Comparison of ENCODE assay signal across 13 cellular contexts in genomic region chr5:10454591-10455272, GRCh38. TPM values are rescaled to one million over a fixed set of nuclear protein-coding genes. Genes with fewer than 3 reads are reported as not detected.
DNase-seq lines count a peak whose midpoint lies in the region; ATAC-seq and TF ChIP-seq lines count a peak whose summit lies in the region.
"Had no signal": no experiment of that assay in that cellular context is flagged by ENCODE, and none has a peak within 500 bp of the region (broad histone marks: within the 10 kb centered on the region; RNA-seq: fewer than 3 reads in every experiment).

No MANE protein-coding gene starts in this region.

- TF ChIP-seq CTCF in RWPE2 (IDR thresholded peaks at IDR 0.05; ENCODE audit: poor library complexity, severe bottlenecking) (no peak), fibroblast of lung (conservative IDR thresholded peaks at IDR 0.05 in 1 of 2, IDR thresholded peaks at IDR 0.05 in 1 of 2; ENCODE audit: low read depth in 1 of 2, low read length in 2 of 2) (no peak), body of pancreas (IDR thresholded peaks at IDR 0.05) (no peak), endothelial cell (IDR thresholded peaks at IDR 0.05; ENCODE audit: unreplicated experiment) (no peak)

- H3K4me1 Mint-ChIP-seq in endothelial cell (ENCODE audit: unreplicated experiment): peaks cover 37% of the 10 kb centered on the region

- H3K27ac Mint-ChIP-seq in endothelial cell (ENCODE audit: unreplicated experiment): no peak overlapping the region
- H3K27ac Mint-ChIP-seq: CD8-positive, alpha-beta memory T cell had no signal

- H3K27me3 Mint-ChIP-seq in endothelial cell (ENCODE audit: unreplicated experiment): peaks cover 14% of the 10 kb centered on the region
- H3K27me3 Mint-ChIP-seq: CD8-positive, alpha-beta memory T cell had no signal

- H3K4me2 ChIP-seq in fibroblast of lung (ENCODE audit: extremely low read depth, insufficient read depth, low read length): no peak overlapping the region

- H3K4me3 ChIP-seq in RWPE2 (ENCODE audit: severe bottlenecking) (no peak overlapping the region), fibroblast of lung (replicated peaks in 1 of 4; ENCODE audit: control extremely low read depth in 1 of 4, insufficient read depth in 1 of 4, low read depth in 3 of 4, low read length in 4 of 4) (no peak overlapping the region), body of pancreas (no peak overlapping the region)
- H3K4me3 ChIP-seq: right atrium auricular region had no signal

- ATAC-seq in RWPE2 (ENCODE audit: low read depth): peak; percentile 55
- ATAC-seq in sciatic nerve: peak; percentile 19
- no peak for ATAC-seq in body of pancreas
- ATAC-seq in GM21528 (IDR thresholded peaks at IDR 0.05; ENCODE audit: low FRiP score, unreplicated experiment): no peak
- ATAC-seq: activated CD8-positive, alpha-beta T cell treated with anti-CD3 and anti-CD28 coated beads, Interleukin-2, amount 10 ng/mL, durations not matched to agents 7 days and 5 days had no signal

- H3K4me3 Mint-ChIP-seq in endothelial cell (ENCODE audit: unreplicated experiment): no peak overlapping the region
- H3K4me3 Mint-ChIP-seq: activated CD8-positive, alpha-beta T cell treated with anti-CD3 and anti-CD28 coated beads, Interleukin-2, amount 10 ng/mL, durations not matched to agents 7 days and 5 days; CD8-positive, alpha-beta memory T cell had no signal

- peaks cover 4% of the 10 kb centered on the region for H3K36me3 Mint-ChIP-seq in endothelial cell (ENCODE audit: low read depth, unreplicated experiment)
- H3K36me3 Mint-ChIP-seq: CD8-positive, alpha-beta memory T cell had no signal

- H3K9me3 Mint-ChIP-seq in endothelial cell (ENCODE audit: unreplicated experiment): no peaks in the 10 kb centered on the region
- H3K9me3 Mint-ChIP-seq: CD8-positive, alpha-beta memory T cell had no signal

- H3K4me1 ChIP-seq in RWPE2 (ENCODE audit: insufficient read depth, poor library complexity, severe bottlenecking): peaks cover 31% of the 10 kb centered on the region
- H3K4me1 ChIP-seq in fibroblast of lung (ENCODE audit: control insufficient read depth, extremely low read depth, insufficient read depth, low read length): peaks cover 15% of the 10 kb centered on the region
- H3K4me1 ChIP-seq in body of pancreas: peaks cover 8% of the 10 kb centered on the region

- 78 to 89% methylated on average over 17 to 19 of the region's 19 CpGs for WGBS in body of pancreas, 2 donors

- no peak overlapping the region for H3K9ac ChIP-seq in fibroblast of lung (ENCODE audit: insufficient read depth, low read length)

- no peaks in the 10 kb centered on the region for H3K9me3 ChIP-seq in RWPE2 (ENCODE audit: severe bottlenecking)
- H3K9me3 ChIP-seq in fibroblast of lung (ENCODE audit: control insufficient read depth, insufficient read depth, low read depth, low read length): no peaks in the 10 kb centered on the region
- no peaks in the 10 kb centered on the region for H3K9me3 ChIP-seq in body of pancreas
- H3K9me3 ChIP-seq: right atrium auricular region had no signal

- H3K79me2 ChIP-seq in fibroblast of lung (ENCODE audit: control insufficient read depth, insufficient read depth, low read length): no peaks in the 10 kb centered on the region

- H3K36me3 ChIP-seq in RWPE2 (ENCODE audit: low read depth): no peaks in the 10 kb centered on the region
- no peaks in the 10 kb centered on the region for H3K36me3 ChIP-seq in fibroblast of lung (ENCODE audit: control insufficient read depth, insufficient read depth, low read length)
- H3K36me3 ChIP-seq in body of pancreas (replicated peaks in 1 of 2; ENCODE audit: insufficient read depth in 1 of 2, low read depth in 2 of 2): no peaks in the 10 kb centered on the region
- H3K36me3 ChIP-seq: right atrium auricular region had no signal

- H2AFZ ChIP-seq in fibroblast of lung (ENCODE audit: low read length): no peak overlapping the region

- no peaks in the 10 kb centered on the region for H3K27me3 ChIP-seq in RWPE2 (ENCODE audit: insufficient read depth, poor library complexity, severe bottlenecking)
- no peaks in the 10 kb centered on the region for H3K27me3 ChIP-seq in fibroblast of lung (ENCODE audit: control insufficient read depth, insufficient read depth, low read length)
- H3K27me3 ChIP-seq in body of pancreas: no peaks in the 10 kb centered on the region
- H3K27me3 ChIP-seq: right atrium auricular region had no signal

- DNase-seq in GM03348 (ENCODE audit: low spot score) (peak; percentile 81), RWPE2 (ENCODE audit: low spot score) (no peak), fibroblast of lung (ENCODE audit: low read depth in 2 of 2) (peak; percentile 66 to 73), sciatic nerve (ENCODE audit: low spot score) (no peak), body of pancreas (no peak), endothelial cell (ENCODE audit: low spot score) (no peak), NCI-H345 treated with DMSO at 0.1 percent for 48 hours (lab: John Stamatoyannopoulos, UW; ENCODE audit: unreplicated experiment) (no peak)
- DNase-seq: activated CD8-positive, alpha-beta T cell treated with anti-CD3 and anti-CD28 coated beads, Interleukin-2, amount 10 ng/mL, durations not matched to agents 7 days and 5 days; activated effector memory CD4-positive, alpha-beta T cell treated with anti-CD3 and anti-CD28 coated beads, Interleukin-2, amount 50 U/mL, for 16 hours; CD8-positive, alpha-beta memory T cell had no signal

- H4K20me1 ChIP-seq in fibroblast of lung (ENCODE audit: control insufficient read depth, extremely low read depth, insufficient read depth, low read length): no peaks in the 10 kb centered on the region

- intact Hi-C loops in sciatic nerve (cut with DNase I): no loop called here
- intact Hi-C loops in body of pancreas (cut with DNase I): loop anchor here (5.0 kb wide), 1 partner anchor 168 kb away; no protein-coding TSS in a partner anchor

- no peak for TF ChIP-seq POLR2A in body of pancreas (IDR thresholded peaks at IDR 0.05)

- peak overlapping the region; percentile 59 for H3K27ac ChIP-seq in RWPE2 (ENCODE audit: poor library complexity, severe bottlenecking)
- H3K27ac ChIP-seq in fibroblast of lung (ENCODE audit: insufficient read depth, low read length): no peak overlapping the region
- H3K27ac ChIP-seq in body of pancreas: no peak overlapping the region

RNA-seq across cellular contexts. Expression of gene ROPN1L, which starts 13.1 kb away (rescaled TPM):
- total RNA-seq in fibroblast of lung: 0.17 and 0.26 TPM in 2 replicates
- 0.26 and 0.50 TPM in 2 replicates for polyA plus RNA-seq in fibroblast of lung
- polyA plus RNA-seq in fibroblast of lung (2012): 0.33 and 0.55 TPM in 2 replicates
- polyA minus RNA-seq in fibroblast of lung (ENCODE audit: low replicate concordance): not detected in 2 replicates
- 0.94 TPM for total RNA-seq in sciatic nerve
- 1 to 10 TPM; 1.3 to 4.3 TPM for total RNA-seq in body of pancreas
- 4.0 TPM for total RNA-seq in endothelial cell (ENCODE audit: unreplicated experiment)
- total RNA-seq: epithelial cell of proximal tubule had no signal

Comparison
In these comparisons a context has a peak if more than half of its experiments do, and no peak if none do; other contexts are left out.
1. DNase-seq: peak in GM03348 (single experiment) and fibroblast of lung (2 of 2); none in RWPE2 (single experiment), sciatic nerve (single experiment), body of pancreas (0 of 4), endothelial cell (single experiment) and NCI-H345 treated with DMSO at 0.1 percent for 48 hours (single experiment).
2. ATAC-seq: peak in RWPE2 (single experiment) and sciatic nerve (single experiment); none in body of pancreas (single experiment) and GM21528 (single experiment).